Comparison of ENCODE assay signal across 14 cellular contexts in genomic region chr14:92685784-92686355, GRCh38.
"Had no signal": no experiment of that assay in that cellular context is flagged by ENCODE, and none has a peak within 500 bp of the region (broad histone marks: within the 10 kb centered on the region; RNA-seq: fewer than 3 reads in every experiment).

No MANE protein-coding gene starts in this region.

- H3K27me3 Mint-ChIP-seq: activated CD4-positive, alpha-beta memory T cell treated with anti-CD3 and anti-CD28 coated beads, Interleukin-2, amount 10 ng/mL, durations not matched to agents 7 days and 5 days had no signal

- H3K36me3 ChIP-seq: cardiac muscle cell, colonic mucosa, gastrocnemius medialis, SJSA1 had no signal

- H3K27ac Mint-ChIP-seq: activated CD4-positive, alpha-beta memory T cell treated with anti-CD3 and anti-CD28 coated beads, Interleukin-2, amount 10 ng/mL, durations not matched to agents 7 days and 5 days had no signal

- H3K27me3 ChIP-seq: colonic mucosa, neutrophil, SJSA1, testis had no signal

- H3K4me3 Mint-ChIP-seq: activated CD4-positive, alpha-beta memory T cell treated with anti-CD3 and anti-CD28 coated beads, Interleukin-2, amount 10 ng/mL, durations not matched to agents 7 days and 5 days had no signal

- DNase-seq: activated CD4-positive, alpha-beta memory T cell treated with anti-CD3 and anti-CD28 coated beads, Interleukin-2, amount 10 ng/mL, durations not matched to agents 7 days and 5 days; activated CD8-positive, alpha-beta memory T cell treated with anti-CD3 and anti-CD28 coated beads, Interleukin-2, amount 50 U/mL, for 48 hours; activated gamma-delta T cell treated with Interleukin-2 at 50 U/mL for 16 hours; colonic mucosa; effector CD8-positive, alpha-beta T cell; gastrocnemius medialis; mesendoderm; stimulated activated naive CD4-positive, alpha-beta T cell; T-helper 9 cell; testis had no signal

- H3K4me1 ChIP-seq: gastrocnemius medialis had no signal

- H3K9me3 ChIP-seq: colonic mucosa, gastrocnemius medialis, neutrophil, SJSA1, testis had no signal

- H3K4me3 ChIP-seq: cardiac muscle cell, colonic mucosa, SJSA1, smooth muscle cell, testis had no signal

- H3K9me3 Mint-ChIP-seq: activated CD4-positive, alpha-beta memory T cell treated with anti-CD3 and anti-CD28 coated beads, Interleukin-2, amount 10 ng/mL, durations not matched to agents 7 days and 5 days had no signal

- H3K27ac ChIP-seq: cardiac muscle cell, colonic mucosa, gastrocnemius medialis, neutrophil, SJSA1, testis had no signal
